In genomic region chr9:92986175-92987110, GRCh38 we compare ENCODE assay signal across 8 cellular contexts.
DNase-seq lines count a peak whose midpoint lies in the region; ATAC-seq and TF ChIP-seq lines count a peak whose summit lies in the region.

No MANE protein-coding gene starts in this region.

- peak overlapping the region; percentile 57 for H3K27ac ChIP-seq in neutrophil

- peaks cover 12 to 39% of the 10 kb centered on the region in 2 experiments for H3K4me1 ChIP-seq in neutrophil (ENCODE audit: control insufficient read depth in 1 of 2, insufficient read depth in 1 of 2, low read depth in 1 of 2, low read length in 1 of 2)

- peak overlapping the region; percentile 4 for H3K4me3 Mint-ChIP-seq in central memory CD8-positive, alpha-beta T cell

- no peaks in the 10 kb centered on the region for H3K27me3 Mint-ChIP-seq in central memory CD8-positive, alpha-beta T cell

- no peaks in the 10 kb centered on the region for H3K9me3 ChIP-seq in neutrophil

- peak; percentile 68 for ATAC-seq in central memory CD8-positive, alpha-beta T cell (replicated peaks; ENCODE audit: extremely low read depth, poor library complexity, severe bottlenecking)
- ATAC-seq in HG02763 (IDR thresholded peaks at IDR 0.05; ENCODE audit: unreplicated experiment) (no peak), HG02885 (IDR thresholded peaks at IDR 0.05; ENCODE audit: poor library complexity, unreplicated experiment) (no peak)

- peak; percentile 67 for DNase-seq in activated CD8-positive, alpha-beta memory T cell treated with anti-CD3 and anti-CD28 coated beads for 24 hours
- no peak for DNase-seq in activated CD8-positive, alpha-beta memory T cell treated with anti-CD3 and anti-CD28 coated beads, Interleukin-2, amount 50 U/mL, for 48 hours
- DNase-seq in T-helper 2 cell (peak in 4 of 5 experiments; percentile 32 to 55 (median 40)), HEK293T (ENCODE audit: extremely low spot score) (no peak)
- no peak for DNase-seq in central memory CD8-positive, alpha-beta T cell (ENCODE audit: low spot score in 2 of 2)

- H3K36me3 Mint-ChIP-seq in central memory CD8-positive, alpha-beta T cell (ENCODE audit: insufficient read depth) = peaks cover 42% of the 10 kb centered on the region

- peaks cover 69% of the 10 kb centered on the region for H3K36me3 ChIP-seq in neutrophil

- peaks cover 77% of the 10 kb centered on the region for H3K4me1 Mint-ChIP-seq in central memory CD8-positive, alpha-beta T cell

- TF ChIP-seq CTCF in neutrophil (IDR thresholded peaks at IDR 0.05) = peak; percentile 67

- no peaks in the 10 kb centered on the region for H3K9me3 Mint-ChIP-seq in central memory CD8-positive, alpha-beta T cell

- CTCF ChIA-PET in HEK293T (lab: Yijun Ruan, JAX) = interaction anchor here (0.6 kb wide), 2 partner anchors 76 to 403 kb away, joined by 3 read pairs; no protein-coding TSS in a partner anchor

- H3K27ac Mint-ChIP-seq in central memory CD8-positive, alpha-beta T cell (ENCODE audit: low read depth) = peak overlapping the region; percentile 8

- H3K4me3 ChIP-seq in neutrophil (ENCODE audit: low read depth in 1 of 2, low read length in 1 of 2) = no peak overlapping the region

- POLR2A ChIA-PET in HEK293T (lab: Yijun Ruan, JAX) = no interaction called here

- no peaks in the 10 kb centered on the region for H3K27me3 ChIP-seq in neutrophil

TF ChIP-seq in HEK293T, 16 proteins besides CTCF, POLR2A, EP300 and RAD21:
- no peak for TF ChIP-seq LEF1 (IDR thresholded peaks at IDR 0.05; ENCODE audit: borderline replicate concordance)
- no peak for TF ChIP-seq NFRKB (IDR thresholded peaks at IDR 0.05)
- no peak for TF ChIP-seq ELF4 (IDR thresholded peaks at IDR 0.05)
- TF ChIP-seq BHLHE40 (IDR thresholded peaks at IDR 0.05; ENCODE audit: borderline replicate concordance) = no peak
- no peak for TF ChIP-seq HDGF (IDR thresholded peaks at IDR 0.05; ENCODE audit: borderline replicate concordance)
TF ChIP-seq in HEK293T: peak in this region for 0.

Comparison
In these comparisons a context has a peak if more than half of its experiments do, and no peak if none do; other contexts are left out.
1. DNase-seq: peak in activated CD8-positive, alpha-beta memory T cell treated with anti-CD3 and anti-CD28 coated beads for 24 hours (single experiment) and T-helper 2 cell (4 of 5); none in activated CD8-positive, alpha-beta memory T cell treated with anti-CD3 and anti-CD28 coated beads, Interleukin-2, amount 50 U/mL, for 48 hours (single experiment), central memory CD8-positive, alpha-beta T cell (0 of 2) and HEK293T (single experiment).